ENCODE assay signal across 7 cellular contexts in genomic region chr12:64780531-64781373, GRCh38. TPM values are rescaled to one million over a fixed set of nuclear protein-coding genes. Genes with fewer than 3 reads are reported as not detected.
DNase-seq lines count a peak whose midpoint lies in the region; ATAC-seq and TF ChIP-seq lines count a peak whose summit lies in the region.

No MANE protein-coding gene starts in this region.

- H3K27ac Mint-ChIP-seq in T-helper 2 cell treated with Interferon-gamma antibody and Interleukin-4, amounts not matched to agents 5 μg/mL and 100 μg/mL, for 36 hours: no peak overlapping the region
- H3K27ac Mint-ChIP-seq in effector memory CD8-positive, alpha-beta T cell: no peak overlapping the region
- H3K27ac Mint-ChIP-seq in mesothelial cell of epicardium (no peak overlapping the region), type B pancreatic cell (no peak overlapping the region)

- peak; percentile 58 for DNase-seq in HPDE6-E6E7 (ENCODE audit: extremely low spot score)
- DNase-seq in T-helper 2 cell treated with Interferon-gamma antibody and Interleukin-4, amounts not matched to agents 5 μg/mL and 100 μg/mL, for 36 hours (ENCODE audit: low spot score): no peak
- peak in 1 of 3 experiments; percentile 8 for DNase-seq in effector memory CD8-positive, alpha-beta T cell
- DNase-seq in mesothelial cell of epicardium (ENCODE audit: low spot score in 2 of 2, unreplicated experiment in 2 of 2): peak; percentile 31 to 54
- no peak for DNase-seq in type B pancreatic cell (ENCODE audit: extremely low spot score, unreplicated experiment)

- TF ChIP-seq CTCF in mesothelial cell of epicardium (IDR thresholded peaks at IDR 0.05; ENCODE audit: unreplicated experiment) (no peak), type B pancreatic cell (conservative IDR thresholded peaks at IDR 0.05) (no peak)

- H3K36me3 Mint-ChIP-seq in T-helper 2 cell treated with Interferon-gamma antibody and Interleukin-4, amounts not matched to agents 5 μg/mL and 100 μg/mL, for 36 hours (ENCODE audit: low read depth): peaks cover 5% of the 10 kb centered on the region
- H3K36me3 Mint-ChIP-seq in effector memory CD8-positive, alpha-beta T cell (ENCODE audit: insufficient read depth): no peaks in the 10 kb centered on the region
- H3K36me3 Mint-ChIP-seq in mesothelial cell of epicardium: peaks cover 9% of the 10 kb centered on the region
- H3K36me3 Mint-ChIP-seq in type B pancreatic cell: no peaks in the 10 kb centered on the region

- ATAC-seq in GM18511 (IDR thresholded peaks at IDR 0.05; ENCODE audit: unreplicated experiment): peak; percentile 51
- peak; percentile 56 for ATAC-seq in effector memory CD8-positive, alpha-beta T cell (replicated peaks)
- no peak for ATAC-seq in GM21786 (IDR thresholded peaks at IDR 0.05; ENCODE audit: unreplicated experiment)

- peaks cover 13% of the 10 kb centered on the region for H3K4me1 Mint-ChIP-seq in T-helper 2 cell treated with Interferon-gamma antibody and Interleukin-4, amounts not matched to agents 5 μg/mL and 100 μg/mL, for 36 hours (ENCODE audit: low read depth)
- peaks cover 10 to 15% of the 10 kb centered on the region in 2 donors for H3K4me1 Mint-ChIP-seq in effector memory CD8-positive, alpha-beta T cell (ENCODE audit: low read depth in 2 of 2)
- H3K4me1 Mint-ChIP-seq in mesothelial cell of epicardium (peaks cover 17% of the 10 kb centered on the region), type B pancreatic cell (ENCODE audit: unreplicated experiment) (peaks cover 12% of the 10 kb centered on the region)

- peaks cover 15% of the 10 kb centered on the region for H3K9me3 Mint-ChIP-seq in T-helper 2 cell treated with Interferon-gamma antibody and Interleukin-4, amounts not matched to agents 5 μg/mL and 100 μg/mL, for 36 hours
- peaks cover 8 to 15% of the 10 kb centered on the region in 2 donors for H3K9me3 Mint-ChIP-seq in effector memory CD8-positive, alpha-beta T cell
- peaks cover 16% of the 10 kb centered on the region for H3K9me3 Mint-ChIP-seq in mesothelial cell of epicardium
- H3K9me3 Mint-ChIP-seq in type B pancreatic cell: no peaks in the 10 kb centered on the region

- H3K27me3 Mint-ChIP-seq in T-helper 2 cell treated with Interferon-gamma antibody and Interleukin-4, amounts not matched to agents 5 μg/mL and 100 μg/mL, for 36 hours (ENCODE audit: low read depth): peaks cover 79% of the 10 kb centered on the region
- H3K27me3 Mint-ChIP-seq in effector memory CD8-positive, alpha-beta T cell: peaks cover 76 to 82% of the 10 kb centered on the region in 2 donors
- H3K27me3 Mint-ChIP-seq in mesothelial cell of epicardium (ENCODE audit: low read depth): peaks cover 83% of the 10 kb centered on the region
- peaks cover 77% of the 10 kb centered on the region for H3K27me3 Mint-ChIP-seq in type B pancreatic cell

- H3K4me3 Mint-ChIP-seq in T-helper 2 cell treated with Interferon-gamma antibody and Interleukin-4, amounts not matched to agents 5 μg/mL and 100 μg/mL, for 36 hours: peak overlapping the region; percentile 77
- H3K4me3 Mint-ChIP-seq in effector memory CD8-positive, alpha-beta T cell: peak overlapping the region; percentile 80 to 87
- peak overlapping the region; percentile 71 for H3K4me3 Mint-ChIP-seq in mesothelial cell of epicardium
- H3K4me3 Mint-ChIP-seq in type B pancreatic cell: peak overlapping the region; percentile 91

RNA-seq across cellular contexts. Expression of gene GNS, which starts 21.5 kb away (rescaled TPM):
- total RNA-seq in mesothelial cell of epicardium (66.1 to 68.0 TPM (median 67.4 TPM) in 3 replicates), type B pancreatic cell (ENCODE audit: low replicate concordance) (76.7 and 84.7 TPM in 2 replicates)

RNA-seq across cellular contexts. Expression of gene TBC1D30, which starts 43.7 kb away (rescaled TPM):
- total RNA-seq in mesothelial cell of epicardium (2.8 to 3.7 TPM (median 3.1 TPM) in 3 replicates), type B pancreatic cell (ENCODE audit: low replicate concordance) (2.8 and 5.6 TPM in 2 replicates)

Comparison
In these comparisons a context has a peak if more than half of its experiments do, and no peak if none do; other contexts are left out.
1. DNase-seq: peak in HPDE6-E6E7 (single experiment) and mesothelial cell of epicardium (2 of 2); none in T-helper 2 cell treated with Interferon-gamma antibody and Interleukin-4, amounts not matched to agents 5 μg/mL and 100 μg/mL, for 36 hours (single experiment) and type B pancreatic cell (single experiment).
2. Peak in every context shown above with its lines, with median percentiles within 50 percentile points of each other: H3K4me3 Mint-ChIP-seq.